Comparison of ENCODE assay signal across 9 cellular contexts in the genomic region with DNA sequence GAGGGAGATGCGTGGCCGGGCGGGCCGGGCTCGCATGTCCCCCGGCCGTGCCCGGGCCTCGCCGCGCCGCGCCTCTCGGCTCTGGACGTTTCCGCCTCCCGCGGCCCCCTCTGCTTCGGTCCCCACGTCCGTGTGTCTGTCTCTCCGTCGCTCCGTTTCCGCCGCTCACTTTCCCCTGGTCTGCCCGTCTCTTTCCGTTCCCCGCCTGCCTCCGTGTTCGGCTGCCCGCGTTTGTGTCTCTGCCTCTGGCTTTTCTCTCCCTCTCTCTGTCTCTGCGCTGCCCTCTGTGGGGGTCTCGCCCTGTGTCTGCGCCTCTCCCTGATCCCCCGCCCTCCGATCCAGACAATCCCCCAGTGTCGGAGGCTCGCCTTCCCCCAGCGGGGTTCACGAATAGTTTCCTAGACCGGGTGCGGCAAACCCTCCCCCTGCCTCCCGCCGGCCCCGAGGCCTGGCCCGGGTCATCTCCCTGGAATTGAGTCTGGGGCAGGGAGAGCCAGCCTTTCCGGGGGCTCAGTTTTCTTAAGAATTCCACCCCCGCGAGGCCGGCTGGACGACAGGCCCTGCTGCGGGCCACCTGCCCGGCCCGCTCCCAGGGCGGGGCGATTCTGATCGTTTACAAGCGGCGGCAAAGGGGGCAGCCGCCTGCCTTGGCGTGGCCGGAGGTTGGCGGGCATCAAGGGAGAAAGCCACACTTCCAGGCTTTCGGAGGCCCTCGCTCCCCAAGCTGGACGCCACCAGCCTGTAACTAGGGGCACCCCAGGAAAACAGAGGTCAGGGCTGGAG. TPM values are rescaled to one million over a fixed set of nuclear protein-coding genes. Genes with fewer than 3 reads are reported as not detected.
DNase-seq lines count a peak whose midpoint lies in the region; ATAC-seq and TF ChIP-seq lines count a peak whose summit lies in the region.
"Had no signal": no experiment of that assay in that cellular context is flagged by ENCODE, and none has a peak within 500 bp of the region (broad histone marks: within the 10 kb centered on the region; RNA-seq: fewer than 3 reads in every experiment).

No MANE protein-coding gene starts in this region.

- H3K27ac Mint-ChIP-seq in Calu3 (ENCODE audit: unreplicated experiment) (peak overlapping the region; percentile 55), IgD-negative memory B cell (peak overlapping the region in 2 of 3 donors; percentile 57 to 64), neural progenitor cell (no peak overlapping the region)
- H3K27ac Mint-ChIP-seq in activated T-cell treated with anti-CD3 and anti-CD28 coated beads, Interleukin-2, amount 50 U/mL, for 24 hours, result peak overlapping the region; percentile 90

- no peak for TF ChIP-seq POLR2A in erythroblast (IDR thresholded peaks at IDR 0.05; ENCODE audit: low read length)

- no peak overlapping the region for H3K27ac ChIP-seq in neural progenitor cell

- TF ChIP-seq CTCF in Calu3 (IDR thresholded peaks at IDR 0.05; ENCODE audit: unreplicated experiment) (no peak), fibroblast of pulmonary artery (IDR thresholded peaks at IDR 0.05; ENCODE audit: low read length, missing control alignments) (no peak), neural progenitor cell (IDR thresholded peaks at IDR 0.05) (no peak)

- H2AFZ ChIP-seq in neural progenitor cell (replicated peaks), result peak overlapping the region; percentile 73

- CTCF ChIA-PET in Calu3 (lab: Charles Lee), result interaction anchor here (0.8 to 1.1 kb wide), 2 partner anchors 14 to 176 kb away, joined by 3 to 4 read pairs; no protein-coding TSS in a partner anchor

- peak overlapping the region; percentile 82 for H3K4me3 Mint-ChIP-seq in Calu3 (ENCODE audit: low read depth, unreplicated experiment)
- peak overlapping the region; percentile 84 to 97 (median 90) for H3K4me3 Mint-ChIP-seq in IgD-negative memory B cell
- peak overlapping the region; percentile 87 for H3K4me3 Mint-ChIP-seq in activated T-cell treated with anti-CD3 and anti-CD28 coated beads, Interleukin-2, amount 50 U/mL, for 24 hours
- peak overlapping the region; percentile 94 for H3K4me3 Mint-ChIP-seq in neural progenitor cell

- TSS peak; percentile 38 for BruUV-seq in Calu3 (replicated peaks; lab: Mats Ljungman, UMichigan)

- no peak for ATAC-seq in GM18517 (IDR thresholded peaks at IDR 0.05; ENCODE audit: unreplicated experiment)

- H3K27me3 Mint-ChIP-seq in Calu3 (ENCODE audit: unreplicated experiment), result no peaks in the 10 kb centered on the region
- peaks cover 56% of the 10 kb centered on the region for H3K27me3 Mint-ChIP-seq in IgD-negative memory B cell
- H3K27me3 Mint-ChIP-seq in activated T-cell treated with anti-CD3 and anti-CD28 coated beads, Interleukin-2, amount 50 U/mL, for 24 hours, result peaks cover 34% of the 10 kb centered on the region
- peaks cover 31% of the 10 kb centered on the region for H3K27me3 Mint-ChIP-seq in neural progenitor cell (ENCODE audit: insufficient read depth, low read depth)

- H3K4me3 ChIP-seq in fibroblast of pulmonary artery (replicated peaks; ENCODE audit: low read depth, low read length) (peak overlapping the region; percentile 77), neural progenitor cell (peak overlapping the region; percentile 62)

- peaks cover 30% of the 10 kb centered on the region for H3K4me1 ChIP-seq in neural progenitor cell

- peaks cover 48% of the 10 kb centered on the region for H3F3A ChIP-seq in neural progenitor cell (ENCODE audit: low read depth)

- H4K20me1 ChIP-seq in neural progenitor cell (ENCODE audit: low read depth), result peaks cover 10% of the 10 kb centered on the region

- H3K9ac ChIP-seq in neural progenitor cell, result no peak overlapping the region

- DNase-seq in Calu3 (no peak), fibroblast of pulmonary artery (ENCODE audit: low read depth) (no peak), neural progenitor cell (ENCODE audit: low spot score) (peak; percentile 71), NCI-H2107 treated with DMSO at 0.1 percent for 48 hours (lab: John Stamatoyannopoulos, UW; ENCODE audit: unreplicated experiment) (no peak), erythroblast (lab: John Stamatoyannopoulos, UW) (no peak)
- peak; percentile 74 for DNase-seq in activated T-cell treated with anti-CD3 and anti-CD28 coated beads, Interleukin-2, amount 50 U/mL, for 24 hours

- peak overlapping the region; percentile 95 for H3K4me2 ChIP-seq in neural progenitor cell

- no peaks in the 10 kb centered on the region for H3K36me3 ChIP-seq in neural progenitor cell

- peaks cover 49% of the 10 kb centered on the region for H3K4me1 Mint-ChIP-seq in Calu3 (ENCODE audit: low read depth, unreplicated experiment)
- H3K4me1 Mint-ChIP-seq in IgD-negative memory B cell, result peaks cover 0 to 8% (median 6%) of the 10 kb centered on the region in 3 donors
- peaks cover 33% of the 10 kb centered on the region for H3K4me1 Mint-ChIP-seq in activated T-cell treated with anti-CD3 and anti-CD28 coated beads, Interleukin-2, amount 50 U/mL, for 24 hours (ENCODE audit: low read depth)
- peaks cover 28% of the 10 kb centered on the region for H3K4me1 Mint-ChIP-seq in neural progenitor cell

- peaks cover 69% of the 10 kb centered on the region for H3K27me3 ChIP-seq in neural progenitor cell

- H3K9me3 ChIP-seq in neural progenitor cell (ENCODE audit: low read depth), result no peaks in the 10 kb centered on the region

- H3K36me3 Mint-ChIP-seq in Calu3 (ENCODE audit: insufficient read depth, unreplicated experiment) (peaks cover 26% of the 10 kb centered on the region), IgD-negative memory B cell (peaks cover 2% of the 10 kb centered on the region), neural progenitor cell (no peaks in the 10 kb centered on the region)
- peaks cover 3% of the 10 kb centered on the region for H3K36me3 Mint-ChIP-seq in activated T-cell treated with anti-CD3 and anti-CD28 coated beads, Interleukin-2, amount 50 U/mL, for 24 hours (ENCODE audit: low read depth)

- H3K9me3 Mint-ChIP-seq in Calu3 (ENCODE audit: low read depth, unreplicated experiment), result no peaks in the 10 kb centered on the region
- H3K9me3 Mint-ChIP-seq in IgD-negative memory B cell, result no peaks in the 10 kb centered on the region
- H3K9me3 Mint-ChIP-seq in activated T-cell treated with anti-CD3 and anti-CD28 coated beads, Interleukin-2, amount 50 U/mL, for 24 hours, result no peaks in the 10 kb centered on the region
- no peaks in the 10 kb centered on the region for H3K9me3 Mint-ChIP-seq in neural progenitor cell

- no peaks in the 10 kb centered on the region for H3K79me2 ChIP-seq in neural progenitor cell (ENCODE audit: low read depth)

- intact Hi-C loops in Calu3 (cut with micrococcal nuclease; ENCODE audit: unreplicated experiment), result loop anchor here (5.0 kb wide), 1 partner anchor 158 kb away; a partner anchor contains a TSS

RNA-seq across cellular contexts. Expression of a gene that starts 0.8 kb away (rescaled TPM):
- total RNA-seq in Calu3 (2022) (100 and 112 TPM in 2 replicates), neural progenitor cell (ENCODE audit: low replicate concordance) (2.4 and 7.7 TPM in 2 replicates)
- 0.18 TPM for polyA plus RNA-seq in IgD-negative memory B cell

RNA-seq across cellular contexts. Expression of a gene that starts 19.7 kb away (rescaled TPM):
- total RNA-seq in Calu3 (2022) (not detected in 2 replicates), neural progenitor cell (ENCODE audit: low replicate concordance) (0.25 TPM in 1 of 2 replicates, not detected in the other)
- not detected for polyA plus RNA-seq in IgD-negative memory B cell
- total RNA-seq: pulmonary artery endothelial cell had no signal

Comparison
In these comparisons a context has a peak if more than half of its experiments do, and no peak if none do; other contexts are left out.
1. DNase-seq: peak in activated T-cell treated with anti-CD3 and anti-CD28 coated beads, Interleukin-2, amount 50 U/mL, for 24 hours (single experiment) and neural progenitor cell (single experiment); none in Calu3 (single experiment), fibroblast of pulmonary artery (single experiment), NCI-H2107 treated with DMSO at 0.1 percent for 48 hours (single experiment) and erythroblast (0 of 2).
2. RNA of a gene that starts 0.8 kb away (total RNA-seq): 100 to 112 TPM in Calu3; 2.4 to 7.7 TPM in neural progenitor cell; every median in the first group is over 10 times any median in the second.
3. Peak in every context shown above with its lines, with median percentiles within 50 percentile points of each other: H3K4me3 Mint-ChIP-seq.